In the genomic region with DNA sequence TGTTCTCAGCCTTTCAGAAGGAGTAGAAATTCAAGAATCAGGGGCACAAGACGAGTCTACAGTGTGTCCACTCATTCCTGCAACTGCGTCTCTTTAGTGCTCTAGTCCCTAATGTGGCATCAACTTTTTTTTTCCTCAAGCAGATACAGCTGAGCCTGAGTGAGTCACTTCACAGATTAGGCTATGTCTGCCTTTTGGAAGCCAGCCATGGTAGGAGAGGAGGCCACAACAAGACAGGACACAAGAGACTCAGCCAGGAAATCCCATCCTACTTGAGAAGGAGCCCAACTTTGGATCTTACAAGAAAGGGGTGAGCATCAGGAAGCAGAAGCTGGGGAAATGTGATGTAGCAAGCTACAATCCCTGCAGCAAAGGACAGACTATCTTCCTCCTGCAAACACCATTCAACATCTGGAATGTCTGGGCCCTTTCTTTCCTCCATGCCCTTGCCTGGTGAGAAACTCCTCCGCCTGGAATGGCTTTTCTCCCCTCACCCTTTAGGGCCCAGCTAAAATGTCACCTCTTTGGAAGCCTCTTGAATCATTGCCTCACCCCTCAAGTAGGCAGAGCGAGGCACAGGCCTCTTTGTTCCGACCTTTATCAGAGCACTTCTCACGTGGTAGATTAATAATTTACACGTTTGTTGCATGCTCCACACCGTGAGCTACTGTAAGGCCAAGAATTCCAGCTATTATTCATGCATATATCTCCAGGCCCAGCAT, we compare ENCODE assay signal across 9 cellular contexts.
DNase-seq lines count a peak whose midpoint lies in the region; TF ChIP-seq lines count a peak whose summit lies in the region.
"Had no signal": no experiment of that assay in that cellular context is flagged by ENCODE, and none has a peak within 500 bp of the region (broad histone marks: within the 10 kb centered on the region; RNA-seq: fewer than 3 reads in every experiment).

No MANE protein-coding gene starts in this region.

- DNase-seq in BE2C (peak; percentile 53), RKO (ENCODE audit: low spot score) (peak; percentile 38), fibroblast of the aortic adventitia (ENCODE audit: low read depth) (peak; percentile 84), non-pigmented ciliary epithelial cell (ENCODE audit: low read depth) (peak; percentile 55), NCI-H1694 (lab: John Stamatoyannopoulos, UW) (no peak), DMS79 treated with DMSO at 0.1 percent for 48 hours (lab: John Stamatoyannopoulos, UW) (no peak), NCI-H187 treated with DMSO at 0.1 percent for 48 hours (lab: John Stamatoyannopoulos, UW) (no peak)
- DNase-seq in activated CD8-positive, alpha-beta memory T cell treated with anti-CD3 and anti-CD28 coated beads, Interleukin-2, amount 50 U/mL, for 4 hours = no peak
- DNase-seq: activated T-cell treated with anti-CD3 and anti-CD28 coated beads, Interleukin-2, amount 50 U/mL, for 24 hours had no signal

- no peaks in the 10 kb centered on the region; the same call in 1 of the 2 replicates for H3K36me3 ChIP-seq in BE2C

- H3K4me3 ChIP-seq in BE2C (ENCODE audit: low read depth, low read length) (no peak overlapping the region), fibroblast of the aortic adventitia (ENCODE audit: low read depth, low read length) (no peak overlapping the region)

- no peaks in the 10 kb centered on the region for H3K9me3 ChIP-seq in BE2C

- H3K27me3 ChIP-seq in BE2C = no peaks in the 10 kb centered on the region

- peaks cover 3% of the 10 kb centered on the region; the same call in 1 of the 2 replicates for H3K4me1 ChIP-seq in BE2C

- TF ChIP-seq CTCF in BE2C (IDR thresholded peaks at IDR 0.05; ENCODE audit: low read depth, low read length) (no peak), fibroblast of the aortic adventitia (IDR thresholded peaks at IDR 0.05; ENCODE audit: insufficient read depth, low read length) (no peak)

Comparison
In these comparisons a context has a peak if more than half of its experiments do, and no peak if none do; other contexts are left out.
1. DNase-seq: peak in BE2C (single experiment), RKO (single experiment), fibroblast of the aortic adventitia (single experiment) and non-pigmented ciliary epithelial cell (single experiment); none in NCI-H1694 (single experiment), DMS79 treated with DMSO at 0.1 percent for 48 hours (single experiment), NCI-H187 treated with DMSO at 0.1 percent for 48 hours (single experiment) and activated CD8-positive, alpha-beta memory T cell treated with anti-CD3 and anti-CD28 coated beads, Interleukin-2, amount 50 U/mL, for 4 hours (single experiment).